11 cellular contexts compared by ENCODE assay signal in genomic region chr15:40342421-40343313, GRCh38. TPM values are rescaled to one million over a fixed set of nuclear protein-coding genes. Genes with fewer than 3 reads are reported as not detected.
DNase-seq lines count a peak whose midpoint lies in the region; ATAC-seq and TF ChIP-seq lines count a peak whose summit lies in the region.
"Had no signal": no experiment of that assay in that cellular context is flagged by ENCODE, and none has a peak within 500 bp of the region (broad histone marks: within the 10 kb centered on the region; RNA-seq: fewer than 3 reads in every experiment).

No MANE protein-coding gene starts in this region.

- intact Hi-C loops in esophagus squamous epithelium (cut with DNase I) = no loop called here
- intact Hi-C loops in prostate gland (cut with DNase I) = loop anchor here (5.0 kb wide), 1 partner anchor 65 kb away; the partner anchor contains the start of gene IVD

- H3K4me3 ChIP-seq in Peyer's patch (no peak overlapping the region), esophagus squamous epithelium (no peak overlapping the region), stomach smooth muscle (ENCODE audit: low read length in 2 of 2) (no peak overlapping the region), prostate gland (no peak overlapping the region)
- H3K4me3 ChIP-seq: ovary had no signal

- no peak for TF ChIP-seq POLR2A in Peyer's patch (IDR thresholded peaks at IDR 0.05)
- no peak for TF ChIP-seq POLR2A in esophagus squamous epithelium (IDR thresholded peaks at IDR 0.05)
- no peak for TF ChIP-seq POLR2A in prostate gland (IDR thresholded peaks at IDR 0.05)

- no peak for TF ChIP-seq CTCF in Peyer's patch (IDR thresholded peaks at IDR 0.05)
- no peak for TF ChIP-seq CTCF in esophagus squamous epithelium (IDR thresholded peaks at IDR 0.05)
- no peak for TF ChIP-seq CTCF in prostate gland (IDR thresholded peaks at IDR 0.05)

- WGBS in esophagus squamous epithelium, 2 donors = 49 to 50% methylated on average over 5 to 7 of the region's 7 CpGs
- WGBS in prostate gland = 71% methylated on average over 7 of the region's 7 CpGs

- H3K9ac ChIP-seq in stomach smooth muscle (ENCODE audit: low read length in 2 of 2) = peak overlapping the region; percentile 26 to 47

- H3K4me1 ChIP-seq in Peyer's patch (peaks cover 4 to 91% (median 7%) of the 10 kb centered on the region in 4 donors), esophagus squamous epithelium (peaks cover 62 to 100% (median 68%) of the 10 kb centered on the region in 3 donors), stomach smooth muscle (ENCODE audit: control insufficient read depth, insufficient read depth, low read length) (peaks cover 69% of the 10 kb centered on the region), prostate gland (replicated peaks) (peaks cover 20% of the 10 kb centered on the region)

- H3K27ac ChIP-seq in Peyer's patch (peak overlapping the region in 3 of 4 donors; percentile 6 to 99 (median 65)), esophagus squamous epithelium (peak overlapping the region; percentile 83 to 95 (median 90)), stomach smooth muscle (ENCODE audit: low read length) (peak overlapping the region; percentile 80), prostate gland (no peak overlapping the region)

- ATAC-seq in HG03108 (IDR thresholded peaks at IDR 0.05; ENCODE audit: unreplicated experiment) (no peak), GM19324 (IDR thresholded peaks at IDR 0.05; ENCODE audit: low FRiP score, unreplicated experiment) (no peak)
- ATAC-seq: activated naive CD4-positive, alpha-beta T cell treated with anti-CD3 and anti-CD28 coated beads, Interleukin-2, amount 50 U/mL, for 72 hours; WTC11 had no signal

- H3K27me3 ChIP-seq in Peyer's patch = no peaks in the 10 kb centered on the region
- no peaks in the 10 kb centered on the region for H3K27me3 ChIP-seq in esophagus squamous epithelium
- no peaks in the 10 kb centered on the region for H3K27me3 ChIP-seq in stomach smooth muscle (ENCODE audit: control insufficient read depth in 1 of 2, insufficient read depth in 2 of 2, low read length in 2 of 2)
- no peaks in the 10 kb centered on the region for H3K27me3 ChIP-seq in prostate gland (replicated peaks; ENCODE audit: insufficient read depth)
- H3K27me3 ChIP-seq: ovary had no signal

- H3K9me3 ChIP-seq in Peyer's patch = no peaks in the 10 kb centered on the region
- no peaks in the 10 kb centered on the region for H3K9me3 ChIP-seq in esophagus squamous epithelium
- no peaks in the 10 kb centered on the region for H3K9me3 ChIP-seq in stomach smooth muscle (ENCODE audit: control insufficient read depth in 2 of 2, low read length in 2 of 2)
- no peaks in the 10 kb centered on the region for H3K9me3 ChIP-seq in prostate gland
- H3K9me3 ChIP-seq: ovary had no signal

- DNase-seq in Peyer's patch (no peak), esophagus squamous epithelium (lab: John Stamatoyannopoulos, UW) (no peak), prostate gland (ENCODE audit: low spot score) (no peak)
- DNase-seq: Karpas-422, NCI-H748 treated with DMSO at 0.1 percent for 48 hours, ovary had no signal

- H3K36me3 ChIP-seq in Peyer's patch (no peaks in the 10 kb centered on the region), esophagus squamous epithelium (peaks cover 0 to under 1% (median 0%) of the 10 kb centered on the region in 3 donors), stomach smooth muscle (ENCODE audit: control insufficient read depth in 2 of 2, insufficient read depth in 2 of 2, low read length in 2 of 2) (no peaks in the 10 kb centered on the region), prostate gland (no peaks in the 10 kb centered on the region)
- H3K36me3 ChIP-seq: ovary had no signal

RNA-seq across cellular contexts. Expression of gene CCDC9B, which starts 1.9 kb away (rescaled TPM):
- 10 to 100 TPM; 14.4 to 55.6 (median 37.7) TPM for total RNA-seq in Peyer's patch
- 10 to 100 TPM in 3 of 4 donors, 1 to 10 TPM in 1; 5.4 to 34.4 (median 15.0) TPM for total RNA-seq in esophagus squamous epithelium
- 10 to 100 TPM in 1 of 2 donors, 1 to 10 TPM in 1; 9.0 to 29.7 TPM for total RNA-seq in prostate gland

RNA-seq across cellular contexts. Expression of gene PHGR1, which starts 8.2 kb away (rescaled TPM):
- total RNA-seq in Peyer's patch (1,000 to 10,000 TPM in 3 of 4 donors, 100 to 1,000 TPM in 1; 519 to 6,265 (median 3,022) TPM), esophagus squamous epithelium (not detected), prostate gland (not detected)
- total RNA-seq: activated naive CD4-positive, alpha-beta T cell treated with anti-CD3 and anti-CD28 coated beads, Interleukin-2, amount 50 U/mL, for 72 hours; WTC11 had no signal

RNA-seq across cellular contexts. Expression of gene DISP2, which starts 15.4 kb away (rescaled TPM):
- total RNA-seq in Peyer's patch = 10 to 100 TPM in 1 of 4 donors, 1 to 10 TPM in 3; 1.7 to 27.5 (median 7.4) TPM
- under 1 TPM in 2 of 4 donors, not detected in 2; under 0.01 TPM for total RNA-seq in esophagus squamous epithelium
- total RNA-seq in prostate gland = 1 to 10 TPM in 1 of 2 donors, under 1 TPM in 1; 0.27 to 1.6 TPM

RNA-seq across cellular contexts. Expression of gene INAFM2, which starts 19.2 kb away (rescaled TPM):
- total RNA-seq in Peyer's patch = 10 to 100 TPM in 1 of 4 donors, 1 to 10 TPM in 3; 6.2 to 10.7 (median 8.9) TPM
- 10 to 100 TPM in 1 of 4 donors, 1 to 10 TPM in 3; 4.7 to 10.1 (median 8.1) TPM for total RNA-seq in esophagus squamous epithelium
- 10 to 100 TPM; 18.7 to 24.3 TPM for total RNA-seq in prostate gland

RNA-seq across cellular contexts. Expression of gene PLCB2, which starts 34.9 kb away (rescaled TPM):
- total RNA-seq in Peyer's patch = 100 to 1,000 TPM in 1 of 4 donors, 10 to 100 TPM in 3; 12.3 to 101 (median 15.7) TPM
- 10 to 100 TPM in 3 of 4 donors, 1 to 10 TPM in 1; 6.1 to 15.9 (median 10.4) TPM for total RNA-seq in esophagus squamous epithelium
- 10 to 100 TPM in 1 of 2 donors, 1 to 10 TPM in 1; 1.5 to 13.0 TPM for total RNA-seq in prostate gland

Comparison
In these comparisons a context has a peak if more than half of its experiments do, and no peak if none do; other contexts are left out.
1. H3K27ac ChIP-seq: peak in Peyer's patch (3 of 4), esophagus squamous epithelium (4 of 4) and stomach smooth muscle (single experiment); none in prostate gland (0 of 2).
2. RNA of gene PHGR1, which starts 8.2 kb away (total RNA-seq): 519 to 6,265 TPM in Peyer's patch; not detected in prostate gland and not detected in esophagus squamous epithelium; every median in the first group is over 100 times any median in the second.